8 cellular contexts compared by ENCODE assay signal in the genomic region with DNA sequence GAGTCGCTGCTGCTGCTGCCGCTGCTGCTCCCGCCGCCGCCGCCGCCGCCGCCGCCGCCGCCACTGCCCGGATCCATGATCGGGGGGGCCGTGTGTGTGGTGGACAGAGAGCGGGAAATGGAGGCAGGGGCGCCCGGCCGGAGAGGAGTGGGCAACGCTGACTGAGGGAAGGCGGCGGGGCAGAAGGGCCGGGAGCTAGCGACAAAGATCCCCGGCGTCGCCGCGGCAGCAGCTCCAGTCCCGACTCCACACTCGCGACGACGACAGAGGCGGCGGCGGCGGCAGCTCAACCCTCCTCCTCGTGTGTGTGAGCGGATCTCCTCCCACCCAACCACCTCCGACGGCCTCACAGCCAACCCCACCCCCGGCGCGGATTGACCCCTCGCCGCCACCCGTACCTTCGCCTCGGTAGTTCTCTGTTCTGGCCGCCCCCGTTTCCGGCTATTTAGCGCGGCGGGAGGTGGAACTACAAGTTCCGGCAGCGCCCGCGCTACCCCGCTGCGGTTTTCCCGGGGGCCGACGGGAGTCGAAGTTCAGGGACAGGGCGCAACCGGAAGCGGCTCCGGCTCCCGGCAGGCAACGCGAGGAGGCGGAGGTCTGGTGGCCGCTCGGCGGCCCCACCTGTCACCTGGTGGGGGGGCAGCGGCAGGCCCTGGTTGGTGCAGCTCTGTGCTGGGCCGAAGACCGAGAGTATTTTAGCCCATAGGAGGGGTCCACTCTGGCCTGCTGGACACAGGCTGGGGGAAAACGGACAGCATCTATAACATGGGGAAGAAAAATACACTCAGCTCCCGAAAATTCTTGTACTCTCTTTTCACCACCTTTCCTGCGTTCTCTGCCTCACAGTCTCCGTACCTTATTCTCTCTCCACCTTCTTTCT. TPM values are rescaled to one million over a fixed set of nuclear protein-coding genes. Genes with fewer than 3 reads are reported as not detected.
DNase-seq lines count a peak whose midpoint lies in the region; ATAC-seq, FAIRE-seq and TF ChIP-seq lines count a peak whose summit lies in the region.

GSPT1 (minus strand) TSS at position 313 of the 880 bp plus-strand sequence; CDS start at position 77, 236 bp downstream.

- FAIRE-seq in kidney (lab: Jason Lieb, UNC): peak; percentile 23

- peak; percentile 82 for ATAC-seq in GM19043 (IDR thresholded peaks at IDR 0.05; ENCODE audit: low read depth, unreplicated experiment)
- ATAC-seq in HG03378 (IDR thresholded peaks at IDR 0.05; ENCODE audit: unreplicated experiment): peak; percentile 75

- H3K4me3 ChIP-seq in kidney (ENCODE audit: low read length in 2 of 2): peak within 1 kb of the TSS; percentile 80 to 89

- H3K36me3 ChIP-seq in kidney (ENCODE audit: control insufficient read depth in 1 of 2, insufficient read depth in 2 of 2, low read length in 2 of 2): no peaks in the 10 kb centered on the region

- intact Hi-C loops in kidney (cut with DNase I): no loop called here

- H3K27ac ChIP-seq in kidney (ENCODE audit: low read depth in 2 of 2, low read length in 2 of 2): peak within 1 kb of the TSS; percentile 94 to 95

- peaks cover 5 to 15% of the 10 kb centered on the region in 2 donors for H3K4me1 ChIP-seq in kidney (ENCODE audit: control insufficient read depth in 1 of 2, insufficient read depth in 1 of 2, low read depth in 1 of 2, low read length in 2 of 2)

- DNase-seq in Ammon's horn (ENCODE audit: low spot score): peak; percentile 98
- DNase-seq in NCI-H510A (lab: John Stamatoyannopoulos, UW): peak; percentile 92
- DNase-seq in activated CD4-positive, alpha-beta T cell treated with anti-CD3 and anti-CD28 coated beads for 1 hour: peak; percentile 99
- DNase-seq in cerebellum (ENCODE audit: low spot score): peak; percentile 95
- DNase-seq in kidney: peak; percentile 100
- peak; percentile 100 for DNase-seq in stimulated activated CD4-positive, alpha-beta T cell treated with anti-CD3 and anti-CD28 coated beads, Interleukin-15, amount 100 ng/mL, for 24 hours

- no peak for TF ChIP-seq CTCF in kidney (IDR thresholded peaks at IDR 0.05; ENCODE audit: borderline replicate concordance, extremely low read depth, insufficient read depth)

- peak within 1 kb of the TSS; percentile 77 to 90 for H3K9ac ChIP-seq in kidney (ENCODE audit: low read length in 2 of 2)

- no peaks in the 10 kb centered on the region for H3K9me3 ChIP-seq in kidney (ENCODE audit: control insufficient read depth in 1 of 2, low read length in 2 of 2)

RNA-seq across cellular contexts. Expression of gene GSPT1, which starts in this region (rescaled TPM):
- 50.5 TPM for total RNA-seq in cerebellum
- 99.0 TPM for total RNA-seq in kidney
- polyA plus RNA-seq in kidney (ENCODE audit: insufficient read depth, low read depth, low replicate concordance): 48.3 TPM

Comparison
In these comparisons a context has a peak if more than half of its experiments do, and no peak if none do; other contexts are left out.
1. Peak in every context shown above with its lines: DNase-seq, ATAC-seq, H3K4me3 ChIP-seq and H3K27ac ChIP-seq.